Comparison of ENCODE assay signal across 1 cellular context in genomic region chr7:143382791-143383641, GRCh38.
TF ChIP-seq lines count a peak whose summit lies in the region.

No MANE protein-coding gene starts in this region.

TF ChIP-seq in GM23338, 12 proteins besides CTCF, POLR2A, EP300 and RAD21 (continued from another document):
- TF ChIP-seq ZNF462 (CRISPR knock-in tag; IDR thresholded peaks at IDR 0.05) (no peak), NANOG (IDR thresholded peaks at IDR 0.05; ENCODE audit: borderline replicate concordance) (no peak), JUNB (IDR thresholded peaks at IDR 0.05; ENCODE audit: unreplicated experiment) (no peak), REST (IDR thresholded peaks at IDR 0.05; ENCODE audit: unreplicated experiment) (no peak), EZH2 (IDR thresholded peaks at IDR 0.05; ENCODE audit: low read depth, unreplicated experiment) (no peak), ZNF331 (CRISPR knock-in tag; IDR thresholded peaks at IDR 0.05; ENCODE audit: low read depth) (no peak), ETS1 (IDR thresholded peaks at IDR 0.05) (no peak)
